ENCODE assay signal across 23 cellular contexts in the genomic region with DNA sequence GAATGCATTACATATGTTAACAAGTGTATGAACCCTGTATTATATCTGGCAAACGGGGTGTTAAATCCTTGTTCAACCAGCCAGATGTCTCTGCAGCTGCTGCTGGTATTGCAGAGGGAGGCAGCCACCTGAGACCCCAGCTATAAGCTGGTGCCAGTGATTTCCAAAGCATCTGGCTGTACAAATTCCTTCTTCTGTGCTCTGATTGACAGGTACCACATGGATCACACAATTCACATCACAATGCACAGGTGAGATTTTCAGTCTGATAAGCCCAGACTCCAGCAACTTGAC. TPM values are rescaled to one million over a fixed set of nuclear protein-coding genes. Genes with fewer than 3 reads are reported as not detected.
A peak's percentile ranks its signal among the peaks of the same experiment; 100 is the strongest.
DNase-seq lines count a peak whose midpoint lies in the region; ATAC-seq lines count a peak whose summit lies in the region.
"Had no signal": no experiment of that assay in that cellular context is flagged by ENCODE, and none has a peak within 500 bp of the region (broad histone marks: within the 10 kb centered on the region; RNA-seq: fewer than 3 reads in every experiment).

No MANE protein-coding gene starts in this region.

- peaks cover 0 to 14% of the 10 kb centered on the region in 2 experiments for H3K27me3 ChIP-seq in mesenchymal stem cell (ENCODE audit: control insufficient read depth in 1 of 2, insufficient read depth in 1 of 2, low read length in 2 of 2)
- H3K27me3 ChIP-seq: BLaER1 had no signal

- peak overlapping the region in 1 of 2 experiments; percentile 40 for H2BK12ac ChIP-seq in mesenchymal stem cell (ENCODE audit: low read length in 2 of 2)

- no peaks in the 10 kb centered on the region for H3K36me3 Mint-ChIP-seq in effector memory CD8-positive, alpha-beta T cell (ENCODE audit: insufficient read depth)
- H3K36me3 Mint-ChIP-seq: CD4-positive, CD25-positive, alpha-beta regulatory T cell; T-cell had no signal

- H3K36me3 ChIP-seq in mesenchymal stem cell (ENCODE audit: control insufficient read depth in 1 of 2, insufficient read depth in 2 of 2, low read depth in 1 of 2, low read length in 2 of 2) = no peaks in the 10 kb centered on the region
- H3K36me3 ChIP-seq: BLaER1 had no signal

- peaks cover 41 to 54% of the 10 kb centered on the region in 2 donors for H3K27me3 Mint-ChIP-seq in effector memory CD8-positive, alpha-beta T cell
- H3K27me3 Mint-ChIP-seq: CD4-positive, CD25-positive, alpha-beta regulatory T cell had no signal

- no peak overlapping the region for H2AK5ac ChIP-seq in mesenchymal stem cell (ENCODE audit: low read length, severe bottlenecking)

- H3K4me2 ChIP-seq in mesenchymal stem cell (ENCODE audit: low read length, poor library complexity, severe bottlenecking) = no peak overlapping the region
- H3K4me2 ChIP-seq: BLaER1 had no signal

- no peak overlapping the region for H3K23ac ChIP-seq in mesenchymal stem cell (ENCODE audit: low read length in 2 of 2)

- DNase-seq in NCI-H82 (lab: John Stamatoyannopoulos, UW) (peak; percentile 57), NCI-H82 treated with DMSO at 0.1 percent for 48 hours (lab: John Stamatoyannopoulos, UW; ENCODE audit: unreplicated experiment) (no peak), NCI-H2171 (lab: John Stamatoyannopoulos, UW) (peak; percentile 35), NCI-H69 (lab: John Stamatoyannopoulos, UW) (peak; percentile 42), mesenchymal stem cell (no peak)
- no peak for DNase-seq in effector memory CD8-positive, alpha-beta T cell
- DNase-seq: CD4-positive, CD25-positive, alpha-beta regulatory T cell; EL; GDM1; KBM-7; MV-4-11; NCI-H1105; NCI-H1436 treated with DMSO at 0.1 percent for 48 hours; NCI-H2029 treated with DMSO at 0.1 percent for 48 hours; NCI-H748 treated with DMSO at 0.1 percent for 48 hours; Right ventricle myocardium superior; RPMI8226; T-cell had no signal

- no peak overlapping the region for H4K91ac ChIP-seq in mesenchymal stem cell (ENCODE audit: low read length)

- H3K4me1 Mint-ChIP-seq in effector memory CD8-positive, alpha-beta T cell (ENCODE audit: low read depth in 2 of 2) = no peaks in the 10 kb centered on the region
- H3K4me1 Mint-ChIP-seq: CD4-positive, CD25-positive, alpha-beta regulatory T cell; T-cell had no signal

- H2AFZ ChIP-seq in mesenchymal stem cell (ENCODE audit: low read depth, low read length) = no peak overlapping the region

- no peak overlapping the region for H2BK5ac ChIP-seq in mesenchymal stem cell (ENCODE audit: low read depth, low read length, poor library complexity, severe bottlenecking)

- peak overlapping the region in 1 of 2 experiments; percentile 29 for H3K18ac ChIP-seq in mesenchymal stem cell (ENCODE audit: low read depth in 1 of 2, low read length in 2 of 2)

- no peaks in the 10 kb centered on the region for H3K4me1 ChIP-seq in mesenchymal stem cell (ENCODE audit: control insufficient read depth, insufficient read depth, low read depth, low read length)

- H3K9ac ChIP-seq in mesenchymal stem cell (ENCODE audit: low read length) = no peak overlapping the region
- H3K9ac ChIP-seq: BLaER1 had no signal

- H3K27ac Mint-ChIP-seq in effector memory CD8-positive, alpha-beta T cell = no peak overlapping the region
- H3K27ac Mint-ChIP-seq: CD4-positive, CD25-positive, alpha-beta regulatory T cell; T-cell; T-helper 2 cell treated with Interferon-gamma antibody and Interleukin-4, amounts not matched to agents 5 μg/mL and 100 μg/mL, for 36 hours had no signal

- no peak overlapping the region for H2BK120ac ChIP-seq in mesenchymal stem cell (ENCODE audit: low read depth, low read length)

- H3K4ac ChIP-seq in mesenchymal stem cell (ENCODE audit: low read depth in 1 of 2, low read length in 2 of 2) = no peak overlapping the region

- H2BK15ac ChIP-seq in mesenchymal stem cell (ENCODE audit: low read depth, poor library complexity, severe bottlenecking) = peak overlapping the region; percentile 16

- no peak overlapping the region for H3K4me3 Mint-ChIP-seq in effector memory CD8-positive, alpha-beta T cell
- H3K4me3 Mint-ChIP-seq: CD4-positive, CD25-positive, alpha-beta regulatory T cell; T-cell; T-helper 2 cell treated with Interferon-gamma antibody and Interleukin-4, amounts not matched to agents 5 μg/mL and 100 μg/mL, for 36 hours had no signal

- ATAC-seq in effector memory CD8-positive, alpha-beta T cell (replicated peaks) = no peak
- no peak for ATAC-seq in GM19035 (IDR thresholded peaks at IDR 0.05; ENCODE audit: unreplicated experiment)
- ATAC-seq in HG02840 (IDR thresholded peaks at IDR 0.05; ENCODE audit: low FRiP score, unreplicated experiment) = no peak
- ATAC-seq: T-cell had no signal

- no peak overlapping the region for H3K27ac ChIP-seq in mesenchymal stem cell (ENCODE audit: low read length, poor library complexity, severe bottlenecking)
- H3K27ac ChIP-seq: BLaER1 had no signal

- H3K4me3 ChIP-seq in mesenchymal stem cell (ENCODE audit: insufficient read depth in 1 of 2, low read depth in 1 of 2, low read length in 2 of 2) = no peak overlapping the region
- H3K4me3 ChIP-seq: BLaER1 had no signal

- no peaks in the 10 kb centered on the region for H3K9me3 Mint-ChIP-seq in effector memory CD8-positive, alpha-beta T cell
- H3K9me3 Mint-ChIP-seq: CD4-positive, CD25-positive, alpha-beta regulatory T cell; T-cell; T-helper 2 cell treated with Interferon-gamma antibody and Interleukin-4, amounts not matched to agents 5 μg/mL and 100 μg/mL, for 36 hours had no signal

- 27% methylated on average over 1 of the region's 1 CpG for WGBS in mesenchymal stem cell

- H3K79me1 ChIP-seq in mesenchymal stem cell (replicated peaks; ENCODE audit: low read length, poor library complexity, severe bottlenecking) = no peaks in the 10 kb centered on the region

- H4K8ac ChIP-seq in mesenchymal stem cell (ENCODE audit: low read length) = no peak overlapping the region

- H3K9me3 ChIP-seq in mesenchymal stem cell (ENCODE audit: control insufficient read depth, low read length) = no peaks in the 10 kb centered on the region
- H3K9me3 ChIP-seq: BLaER1 had no signal

- H3K14ac ChIP-seq in mesenchymal stem cell (ENCODE audit: low read length in 2 of 2) = no peak overlapping the region

RNA-seq across cellular contexts. Expression of gene TNFSF11, which starts 19.7 kb away (rescaled TPM):
- 2.0 TPM for polyA plus RNA-seq in mesenchymal stem cell (2013, experiment 1 of 2)
- polyA plus RNA-seq in mesenchymal stem cell (2013, experiment 2 of 2) = 2.2 TPM
- polyA plus RNA-seq: AG04450 had no signal

Comparison
In these comparisons a context has a peak if more than half of its experiments do, and no peak if none do; other contexts are left out.
1. DNase-seq: peak in NCI-H82 (single experiment), NCI-H2171 (single experiment) and NCI-H69 (single experiment); none in NCI-H82 treated with DMSO at 0.1 percent for 48 hours (single experiment), mesenchymal stem cell (single experiment) and effector memory CD8-positive, alpha-beta T cell (0 of 3).